Comparison of ENCODE assay signal across 13 cellular contexts in the genomic region with DNA sequence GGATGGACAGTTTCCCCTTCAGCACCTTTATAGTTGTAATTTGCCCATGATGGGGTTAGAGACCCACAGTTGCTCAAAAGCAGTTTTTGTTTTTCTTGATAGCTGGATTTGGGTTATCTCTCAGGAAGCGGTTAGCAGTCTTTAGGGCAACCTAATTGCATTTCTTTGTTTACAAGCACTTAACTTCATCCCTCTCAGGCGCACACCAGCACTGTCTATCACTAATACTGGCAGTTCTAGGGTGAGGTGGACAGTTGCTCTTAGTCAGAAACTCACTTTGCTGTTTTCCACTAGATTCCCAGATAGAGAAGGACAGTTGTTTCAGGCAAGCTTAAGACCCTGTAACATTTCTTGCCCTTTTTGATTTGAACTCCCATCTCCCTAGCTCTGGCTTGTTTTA.
DNase-seq lines count a peak whose midpoint lies in the region; ATAC-seq and TF ChIP-seq lines count a peak whose summit lies in the region.
"Had no signal": no experiment of that assay in that cellular context is flagged by ENCODE, and none has a peak within 500 bp of the region (broad histone marks: within the 10 kb centered on the region; RNA-seq: fewer than 3 reads in every experiment).

No MANE protein-coding gene starts in this region.

- H3K4me3 Mint-ChIP-seq in activated naive CD4-positive, alpha-beta T cell treated with anti-CD3 and anti-CD28 coated beads for 36 hours: no peak overlapping the region
- H3K4me3 Mint-ChIP-seq in CD4-positive, alpha-beta T cell: no peak overlapping the region
- H3K4me3 Mint-ChIP-seq: activated CD4-positive, alpha-beta memory T cell treated with anti-CD3 and anti-CD28 coated beads, Interleukin-2, amount 10 ng/mL, durations not matched to agents 7 days and 5 days; activated naive CD8-positive, alpha-beta T cell; naive B cell had no signal

- H3K4me3 ChIP-seq in heart right ventricle (no peak overlapping the region), colonic mucosa (no peak overlapping the region), vagina (no peak overlapping the region)

- H3K27ac Mint-ChIP-seq in activated naive CD4-positive, alpha-beta T cell treated with anti-CD3 and anti-CD28 coated beads for 36 hours: no peak overlapping the region
- no peak overlapping the region for H3K27ac Mint-ChIP-seq in CD4-positive, alpha-beta T cell
- H3K27ac Mint-ChIP-seq: activated CD4-positive, alpha-beta memory T cell treated with anti-CD3 and anti-CD28 coated beads, Interleukin-2, amount 10 ng/mL, durations not matched to agents 7 days and 5 days; activated naive CD8-positive, alpha-beta T cell had no signal

- POLR2A ChIA-PET in CD4-positive, alpha-beta T cell (lab: Charles Lee): no interaction called here

- 83% methylated on average over 2 of the region's 2 CpGs for WGBS in heart right ventricle, 2 donors

- no peak for TF ChIP-seq CTCF in heart right ventricle (IDR thresholded peaks at IDR 0.05)
- TF ChIP-seq CTCF in colonic mucosa (IDR thresholded peaks at IDR 0.05): no peak
- TF ChIP-seq CTCF in vagina (IDR thresholded peaks at IDR 0.05): no peak
- no peak for TF ChIP-seq CTCF in CD4-positive, alpha-beta T cell (IDR thresholded peaks at IDR 0.05)

- CTCF ChIA-PET in activated naive CD4-positive, alpha-beta T cell treated with anti-CD3 and anti-CD28 coated beads for 36 hours (lab: Charles Lee): interaction anchor here (0.5 to 1.0 kb wide), 2 partner anchors 14 to 106 kb away, joined by 3 to 6 read pairs; no protein-coding TSS in a partner anchor
- CTCF ChIA-PET in CD4-positive, alpha-beta T cell (lab: Charles Lee): no interaction called here

- H3K4me1 Mint-ChIP-seq in activated naive CD4-positive, alpha-beta T cell treated with anti-CD3 and anti-CD28 coated beads for 36 hours (ENCODE audit: low read depth): no peaks in the 10 kb centered on the region
- no peaks in the 10 kb centered on the region for H3K4me1 Mint-ChIP-seq in CD4-positive, alpha-beta T cell (ENCODE audit: low read depth)
- H3K4me1 Mint-ChIP-seq: activated CD4-positive, alpha-beta memory T cell treated with anti-CD3 and anti-CD28 coated beads, Interleukin-2, amount 10 ng/mL, durations not matched to agents 7 days and 5 days; naive B cell had no signal

- H3K9ac ChIP-seq in colonic mucosa (ENCODE audit: low read depth in 2 of 2, low read length in 2 of 2): peak overlapping the region in 1 of 2 donors; percentile 38

- no peaks in the 10 kb centered on the region for H3K27me3 ChIP-seq in heart right ventricle
- H3K27me3 ChIP-seq in colonic mucosa: no peaks in the 10 kb centered on the region
- H3K27me3 ChIP-seq in vagina: no peaks in the 10 kb centered on the region
- no peaks in the 10 kb centered on the region for H3K27me3 ChIP-seq in CD4-positive, alpha-beta T cell (ENCODE audit: control insufficient read depth, insufficient read depth, low read length)

- H3K4me1 ChIP-seq in heart right ventricle (peaks cover 17 to 69% (median 46%) of the 10 kb centered on the region in 9 donors), colonic mucosa (peaks cover 5% of the 10 kb centered on the region), vagina (peaks cover 46% of the 10 kb centered on the region)

- no peak for ATAC-seq in heart right ventricle
- ATAC-seq in CD4-positive, alpha-beta T cell (ENCODE audit: poor library complexity): no peak

- H3K36me3 ChIP-seq in heart right ventricle: no peaks in the 10 kb centered on the region
- no peaks in the 10 kb centered on the region for H3K36me3 ChIP-seq in colonic mucosa
- H3K36me3 ChIP-seq in vagina: no peaks in the 10 kb centered on the region

- no peaks in the 10 kb centered on the region for H3K36me3 Mint-ChIP-seq in activated naive CD4-positive, alpha-beta T cell treated with anti-CD3 and anti-CD28 coated beads for 36 hours (ENCODE audit: low read depth)
- H3K36me3 Mint-ChIP-seq in CD4-positive, alpha-beta T cell (ENCODE audit: low read depth): no peaks in the 10 kb centered on the region
- H3K36me3 Mint-ChIP-seq: activated naive CD8-positive, alpha-beta T cell; naive B cell had no signal

- intact Hi-C loops in heart right ventricle (cut with DNase I): loop anchor here in 1 of 10 donors (5.0 kb wide), 1 partner anchor 38 kb away; no protein-coding TSS in a partner anchor
- intact Hi-C loops in cardiac septum (cut with DNase I): loop anchor here (5.0 kb wide), 1 partner anchor 43 kb away; no protein-coding TSS in a partner anchor
- intact Hi-C loops in colonic mucosa (cut with DNase I): no loop called here
- intact Hi-C loops in vagina (cut with DNase I): loop anchor here (5.0 kb wide), 1 partner anchor 278 kb away; no protein-coding TSS in a partner anchor
- intact Hi-C loops in activated naive CD4-positive, alpha-beta T cell treated with anti-CD3 and anti-CD28 coated beads for 36 hours (cut with micrococcal nuclease): no loop called here
- intact Hi-C loops in CD4-positive, alpha-beta T cell (cut with DNase I, micrococcal nuclease): no loop called here

- H3K27ac ChIP-seq in heart right ventricle (peak overlapping the region; percentile 3 to 80 (median 74)), colonic mucosa (peak overlapping the region; percentile 53), vagina (peak overlapping the region; percentile 83)
- H3K27ac ChIP-seq in CD4-positive, alpha-beta T cell (ENCODE audit: low read depth, low read length): no peak overlapping the region

- TF ChIP-seq POLR2A in vagina (IDR thresholded peaks at IDR 0.05): no peak

- H3K9me3 ChIP-seq in heart right ventricle (no peaks in the 10 kb centered on the region), colonic mucosa (no peaks in the 10 kb centered on the region), vagina (no peaks in the 10 kb centered on the region)
- H3K9me3 ChIP-seq in CD4-positive, alpha-beta T cell (ENCODE audit: control insufficient read depth, low read length): no peaks in the 10 kb centered on the region

- H3K27me3 Mint-ChIP-seq in activated naive CD4-positive, alpha-beta T cell treated with anti-CD3 and anti-CD28 coated beads for 36 hours (ENCODE audit: low read depth): peaks cover 17% of the 10 kb centered on the region
- peaks cover 44% of the 10 kb centered on the region for H3K27me3 Mint-ChIP-seq in CD4-positive, alpha-beta T cell

- DNase-seq in heart right ventricle (no peak), cardiac septum (ENCODE audit: low spot score) (no peak), colonic mucosa (no peak), pons (ENCODE audit: low spot score) (peak; percentile 52), vagina (ENCODE audit: extremely low spot score in 2 of 2) (no peak), GM19240 (ENCODE audit: insufficient read length, low spot score) (no peak)
- no peak for DNase-seq in activated naive CD4-positive, alpha-beta T cell treated with anti-CD3 and anti-CD28 coated beads for 36 hours
- no peak for DNase-seq in CD4-positive, alpha-beta T cell
- DNase-seq: activated CD4-positive, alpha-beta memory T cell treated with anti-CD3 and anti-CD28 coated beads, Interleukin-2, amount 10 ng/mL, durations not matched to agents 7 days and 5 days; naive B cell; stimulated activated CD4-positive, alpha-beta T cell treated with anti-CD3 and anti-CD28 coated beads, Interleukin-15, amount 100 ng/mL, for 24 hours; T-helper 1 cell had no signal

- H3K9me3 Mint-ChIP-seq in activated naive CD4-positive, alpha-beta T cell treated with anti-CD3 and anti-CD28 coated beads for 36 hours: no peaks in the 10 kb centered on the region
- H3K9me3 Mint-ChIP-seq in CD4-positive, alpha-beta T cell: no peaks in the 10 kb centered on the region
- H3K9me3 Mint-ChIP-seq: activated CD4-positive, alpha-beta memory T cell treated with anti-CD3 and anti-CD28 coated beads, Interleukin-2, amount 10 ng/mL, durations not matched to agents 7 days and 5 days had no signal

Comparison
In these comparisons a context has a peak if more than half of its experiments do, and no peak if none do; other contexts are left out.
1. intact Hi-C loops: an anchor here in cardiac septum (5.0 kb wide) and vagina (5.0 kb wide); none called in colonic mucosa, activated naive CD4-positive, alpha-beta T cell treated with anti-CD3 and anti-CD28 coated beads for 36 hours and CD4-positive, alpha-beta T cell.